ENCODE assay signal across 17 cellular contexts in genomic region chr2:187055463-187055862, GRCh38.
A peak's percentile ranks its signal among the peaks of the same experiment; 100 is the strongest.
DNase-seq lines count a peak whose midpoint lies in the region; ATAC-seq and TF ChIP-seq lines count a peak whose summit lies in the region.
"Had no signal": no experiment of that assay in that cellular context is flagged by ENCODE, and none has a peak within 500 bp of the region (broad histone marks: within the 10 kb centered on the region; RNA-seq: fewer than 3 reads in every experiment).

No MANE protein-coding gene starts in this region.

- H3K27me3 Mint-ChIP-seq in MCF 10A (ENCODE audit: insufficient read depth, unreplicated experiment), result no peaks in the 10 kb centered on the region
- H3K27me3 Mint-ChIP-seq: dendritic cell treated with granulocyte-macrophage colony-stimulating factor and Interleukin-4, amounts not matched to agents 40 ng/mL and 50 ng/mL, for 4 days had no signal

- intact Hi-C loops in MCF 10A (cut with micrococcal nuclease) (loop anchor here (10.0 kb wide), 1 partner anchor 59 kb away; no protein-coding TSS in a partner anchor), breast epithelium (cut with DNase I; ENCODE audit: low total_unique reads) (no loop called here)

- H3K36me3 Mint-ChIP-seq in MCF 10A (ENCODE audit: insufficient read depth, unreplicated experiment), result no peaks in the 10 kb centered on the region

- no peaks in the 10 kb centered on the region for H3K4me1 ChIP-seq in breast epithelium
- H3K4me1 ChIP-seq: uterus had no signal

- H3K4me3 ChIP-seq in breast epithelium, result no peak overlapping the region
- H3K4me3 ChIP-seq in fibroblast of mammary gland (ENCODE audit: control insufficient read depth, low read depth, low read length), result no peak overlapping the region
- H3K4me3 ChIP-seq: PC-9, uterus had no signal

- H3K9me3 Mint-ChIP-seq in MCF 10A (ENCODE audit: unreplicated experiment), result no peaks in the 10 kb centered on the region

- H3K4me3 Mint-ChIP-seq in MCF 10A (ENCODE audit: unreplicated experiment), result no peak overlapping the region
- H3K4me3 Mint-ChIP-seq: dendritic cell treated with granulocyte-macrophage colony-stimulating factor and Interleukin-4, amounts not matched to agents 40 ng/mL and 50 ng/mL, for 4 days; nephron had no signal

- no peak for TF ChIP-seq CTCF in MCF 10A (IDR thresholded peaks at IDR 0.05; ENCODE audit: unreplicated experiment)
- TF ChIP-seq CTCF in breast epithelium (IDR thresholded peaks at IDR 0.05), result no peak
- no peak for TF ChIP-seq CTCF in fibroblast of mammary gland (conservative IDR thresholded peaks at IDR 0.05; ENCODE audit: control insufficient read depth, insufficient read depth, low read depth, low read length)

- no TSS peak for BruUV-seq in MCF 10A (replicated peaks; lab: Mats Ljungman, UMichigan)

- no peak overlapping the region for H3K27ac Mint-ChIP-seq in MCF 10A (ENCODE audit: low read depth, unreplicated experiment)
- H3K27ac Mint-ChIP-seq: dendritic cell treated with granulocyte-macrophage colony-stimulating factor and Interleukin-4, amounts not matched to agents 40 ng/mL and 50 ng/mL, for 4 days; nephron had no signal

- H3K36me3 ChIP-seq in breast epithelium, result no peaks in the 10 kb centered on the region
- H3K36me3 ChIP-seq: uterus had no signal

- TF ChIP-seq POLR2A in breast epithelium (IDR thresholded peaks at IDR 0.05), result no peak

- H3K4me1 Mint-ChIP-seq in MCF 10A (ENCODE audit: insufficient read depth, unreplicated experiment), result no peaks in the 10 kb centered on the region
- H3K4me1 Mint-ChIP-seq: nephron had no signal

- H3K9me3 ChIP-seq in breast epithelium, result no peaks in the 10 kb centered on the region
- H3K9me3 ChIP-seq: uterus had no signal

- POLR2A ChIA-PET in MCF 10A (lab: Yijun Ruan, JAX), result no interaction called here

- H3K27me3 ChIP-seq in breast epithelium, result no peaks in the 10 kb centered on the region
- H3K27me3 ChIP-seq: uterus had no signal

- ATAC-seq in GM19035 (IDR thresholded peaks at IDR 0.05; ENCODE audit: unreplicated experiment), result no peak

- no peak overlapping the region for H3K27ac ChIP-seq in breast epithelium
- H3K27ac ChIP-seq: PC-9, uterus had no signal

- DNase-seq in MCF 10A (ENCODE audit: unreplicated experiment) (peak; percentile 64), breast epithelium (ENCODE audit: low spot score in 2 of 2) (no peak), SKM-1 (lab: John Stamatoyannopoulos, UW; ENCODE audit: unreplicated experiment) (peak; percentile 14), fibroblast of mammary gland (ENCODE audit: low read depth) (peak; percentile 52), renal cortical epithelial cell (ENCODE audit: low read depth) (peak; percentile 54), CD1c-positive myeloid dendritic cell (ENCODE audit: extremely low spot score) (no peak), ecto neural progenitor cell (ENCODE audit: low spot score) (no peak)
- DNase-seq: amygdala; DND-41; kidney glomerular epithelial cell; NCI-H2107; PC-9; stimulated activated naive CD4-positive, alpha-beta T cell; uterus had no signal

- CTCF ChIA-PET in MCF 10A (lab: Yijun Ruan, JAX), result no interaction called here

Comparison
In these comparisons a context has a peak if more than half of its experiments do, and no peak if none do; other contexts are left out.
1. DNase-seq: peak in MCF 10A (single experiment), SKM-1 (single experiment), fibroblast of mammary gland (single experiment) and renal cortical epithelial cell (single experiment); none in breast epithelium (0 of 2), CD1c-positive myeloid dendritic cell (single experiment) and ecto neural progenitor cell (single experiment).